ENCODE assay signal across 8 cellular contexts in the genomic region with DNA sequence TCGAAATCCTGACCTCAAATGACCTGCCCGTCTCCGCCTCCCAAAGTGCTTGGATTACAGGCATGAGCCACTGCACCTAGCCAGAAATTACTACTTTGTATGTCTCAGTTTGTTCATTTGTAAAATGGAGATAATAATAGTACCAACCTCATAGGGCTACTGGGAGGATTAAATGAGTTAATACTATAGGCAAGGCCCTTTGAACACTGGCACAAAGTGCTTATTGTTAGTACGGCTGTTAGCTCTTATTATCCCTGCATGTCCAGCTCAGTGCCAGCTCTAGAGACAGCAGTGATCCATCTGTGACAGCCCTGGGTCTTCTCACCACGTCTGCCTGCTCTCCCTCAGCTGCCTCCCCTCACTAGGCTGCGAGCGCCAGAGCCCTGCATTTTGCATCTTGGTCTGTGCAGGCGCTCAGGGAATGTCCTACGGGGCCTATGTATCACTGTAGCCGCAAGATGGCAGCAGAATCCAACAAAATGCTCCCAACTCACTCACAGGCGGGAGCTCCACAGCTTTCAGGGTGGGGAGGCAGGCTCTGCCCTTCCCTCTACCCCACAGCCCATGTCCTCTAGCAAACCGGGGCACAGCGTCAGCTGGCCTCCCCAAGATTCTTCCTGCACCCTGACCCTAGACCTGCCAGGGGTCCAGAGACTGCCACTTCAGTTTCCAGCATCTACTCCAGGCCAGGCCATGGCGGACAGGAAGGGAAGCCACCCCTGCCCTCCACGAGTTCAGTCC. TPM values are rescaled to one million over a fixed set of nuclear protein-coding genes. Genes with fewer than 3 reads are reported as not detected.
DNase-seq lines count a peak whose midpoint lies in the region; ATAC-seq, FAIRE-seq and TF ChIP-seq lines count a peak whose summit lies in the region.

No MANE protein-coding gene starts in this region.

- no peak overlapping the region for H3K27ac ChIP-seq in CD4-positive, CD25-positive, alpha-beta regulatory T cell (ENCODE audit: insufficient read depth, low read length, poor library complexity, severe bottlenecking)
- peak overlapping the region in 55 of 59 donors; percentile 7 to 87 (median 67) for H3K27ac ChIP-seq in dorsolateral prefrontal cortex

- peak; percentile 52 to 93 (median 82) for TF ChIP-seq CTCF in dorsolateral prefrontal cortex (IDR thresholded peaks at IDR 0.05 in 54 of 56, conservative IDR thresholded peaks at IDR 0.05 in 2 of 56; ENCODE audit: low read depth in 1 of 56, partially characterized antibody in 56 of 56)

- peak overlapping the region in 2 of 3 donors; percentile 44 to 66 for H3K27ac Mint-ChIP-seq in CD4-positive, CD25-positive, alpha-beta regulatory T cell

- no peaks in the 10 kb centered on the region for H3K27me3 ChIP-seq in CD4-positive, CD25-positive, alpha-beta regulatory T cell (ENCODE audit: control insufficient read depth, insufficient read depth, low read length)
- H3K27me3 ChIP-seq in dorsolateral prefrontal cortex: no peaks in the 10 kb centered on the region

- H3K9me3 Mint-ChIP-seq in CD4-positive, CD25-positive, alpha-beta regulatory T cell: no peaks in the 10 kb centered on the region

- H3K36me3 Mint-ChIP-seq in CD4-positive, CD25-positive, alpha-beta regulatory T cell: no peaks in the 10 kb centered on the region

- peaks cover 5% of the 10 kb centered on the region for H3K27me3 Mint-ChIP-seq in CD4-positive, CD25-positive, alpha-beta regulatory T cell

- H3K4me3 Mint-ChIP-seq in CD4-positive, CD25-positive, alpha-beta regulatory T cell: peak overlapping the region in 1 of 4 donors; percentile 24

- intact Hi-C loops in dorsolateral prefrontal cortex (cut with DNase I): loop anchor here (2.0 to 10.0 kb wide), 7 partner anchors 61 to 1119 kb away; a partner anchor contains a TSS

- ATAC-seq in CD4-positive, CD25-positive, alpha-beta regulatory T cell (ENCODE audit: low read depth in 2 of 2): peak; percentile 87 to 94
- peak; percentile 88 for ATAC-seq in HG03280 (IDR thresholded peaks at IDR 0.05; ENCODE audit: unreplicated experiment)

- peaks cover 5% of the 10 kb centered on the region for H3K4me1 ChIP-seq in CD4-positive, CD25-positive, alpha-beta regulatory T cell (ENCODE audit: control insufficient read depth, insufficient read depth, low read length, poor library complexity, severe bottlenecking)

- peak; percentile 65 to 87 (median 81) for DNase-seq in CD4-positive, CD25-positive, alpha-beta regulatory T cell
- DNase-seq in GM19239 (ENCODE audit: insufficient read length, low spot score) (peak; percentile 85), NCI-H526 (lab: John Stamatoyannopoulos, UW) (peak; percentile 17 to 70), dorsolateral prefrontal cortex (peak; percentile 50 to 89 (median 82)), lung microvascular endothelial cell (ENCODE audit: low read depth in 2 of 2) (peak; percentile 80 to 85)
- DNase-seq in activated CD4-positive, alpha-beta T cell treated with anti-CD3 and anti-CD28 coated beads, Interleukin-2, amount 50 U/mL, for 4 hours: peak; percentile 76 to 77
- peak; percentile 53 to 61 for DNase-seq in stimulated activated CD8-positive, alpha-beta memory T cell treated with anti-CD3 and anti-CD28 coated beads, Interleukin-4, amount 100 ng/mL, for 1 hour (ENCODE audit: low read depth in 2 of 2, low spot score in 1 of 2)

- H3K36me3 ChIP-seq in CD4-positive, CD25-positive, alpha-beta regulatory T cell (ENCODE audit: control insufficient read depth, insufficient read depth, low read length): no peaks in the 10 kb centered on the region

- no peak overlapping the region for H3K4me3 ChIP-seq in CD4-positive, CD25-positive, alpha-beta regulatory T cell (ENCODE audit: low read depth, low read length)
- H3K4me3 ChIP-seq in dorsolateral prefrontal cortex: no peak overlapping the region

- peak; percentile 94 for FAIRE-seq in GM19239 (lab: Jason Lieb, UNC)

- peaks cover 3 to 8% (median 5%) of the 10 kb centered on the region in 4 donors for H3K4me1 Mint-ChIP-seq in CD4-positive, CD25-positive, alpha-beta regulatory T cell

- H3K9me3 ChIP-seq in CD4-positive, CD25-positive, alpha-beta regulatory T cell (ENCODE audit: control insufficient read depth in 2 of 2, low read length in 2 of 2): no peaks in the 10 kb centered on the region

RNA-seq across cellular contexts. Expression of a gene that starts 17.7 kb away (rescaled TPM):
- 381 TPM for total RNA-seq in CD4-positive, CD25-positive, alpha-beta regulatory T cell
- 10 to 100 TPM; 11.9 to 16.6 (median 14.5) TPM for polyA plus RNA-seq in CD4-positive, CD25-positive, alpha-beta regulatory T cell
- 10 to 100 TPM; 11.0 to 34.9 (median 19.3) TPM for total RNA-seq in dorsolateral prefrontal cortex
- total RNA-seq in lung microvascular endothelial cell: 0.20 and 0.87 TPM in 2 replicates

Comparison
In these comparisons a context has a peak if more than half of its experiments do, and no peak if none do; other contexts are left out.
1. RNA of a gene that starts 17.7 kb away (total RNA-seq): 381 TPM in CD4-positive, CD25-positive, alpha-beta regulatory T cell (single experiment); 11.0 to 34.9 TPM in dorsolateral prefrontal cortex and 0.20 to 0.87 TPM in lung microvascular endothelial cell; every median in the first group is over 10 times any median in the second.
2. Peak in every context shown above with its lines, with median percentiles within 50 percentile points of each other: DNase-seq.